ENCODE assay signal across 9 cellular contexts in the genomic region with DNA sequence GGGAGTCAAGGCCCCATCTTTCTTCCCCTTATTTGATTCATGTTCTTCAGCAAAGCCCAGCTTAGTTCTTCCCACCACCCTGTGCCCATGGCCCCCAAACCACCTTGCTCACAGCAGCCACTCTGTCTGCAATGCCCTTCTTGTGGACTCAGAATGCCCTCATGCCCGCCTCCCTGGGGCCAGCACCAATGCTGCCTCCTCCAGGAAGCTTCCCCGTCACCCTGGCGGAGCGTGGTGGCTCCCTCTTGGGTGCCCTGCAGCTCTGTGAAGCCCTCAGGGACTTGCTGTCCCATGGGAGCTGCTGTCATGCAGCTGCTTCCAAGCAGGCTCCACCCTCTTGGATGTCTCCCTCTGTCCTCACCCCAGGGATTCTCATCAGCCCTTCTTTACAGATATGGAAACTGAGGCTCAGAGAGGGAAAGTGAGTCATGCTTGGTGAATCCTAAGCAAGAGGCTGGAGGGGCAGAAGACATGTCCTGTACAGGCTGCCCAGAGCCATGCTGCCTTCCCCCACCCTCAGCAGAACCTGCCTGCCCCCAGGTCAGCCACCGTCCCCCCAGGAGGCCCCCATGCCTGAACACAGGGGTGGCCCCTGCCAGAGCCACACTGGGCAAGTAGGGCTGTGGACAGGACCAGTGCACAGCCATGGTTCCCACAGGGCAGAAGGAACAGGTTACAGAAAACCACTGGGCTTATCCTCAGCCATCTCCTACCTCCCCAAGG. TPM values are rescaled to one million over a fixed set of nuclear protein-coding genes. Genes with fewer than 3 reads are reported as not detected.
A peak's percentile ranks its signal among the peaks of the same experiment; 100 is the strongest.
DNase-seq lines count a peak whose midpoint lies in the region; ATAC-seq, FAIRE-seq and TF ChIP-seq lines count a peak whose summit lies in the region.
"Had no signal": no experiment of that assay in that cellular context is flagged by ENCODE, and none has a peak within 500 bp of the region (broad histone marks: within the 10 kb centered on the region; RNA-seq: fewer than 3 reads in every experiment).

No MANE protein-coding gene starts in this region.

- no peaks in the 10 kb centered on the region for H3K9me3 ChIP-seq in K562 (replicated peaks; ENCODE audit: control insufficient read depth, insufficient read depth, low read depth, low read length)
- peaks cover 0 to 11% (median 1%) of the 10 kb centered on the region in 4 donors for H3K9me3 ChIP-seq in esophagus muscularis mucosa

- no peaks in the 10 kb centered on the region for H3K27me3 ChIP-seq in GM06990 (replicated peaks; ENCODE audit: control insufficient read depth, insufficient read depth, low read length)
- no peaks in the 10 kb centered on the region for H3K27me3 ChIP-seq in K562 (ENCODE audit: control insufficient read depth in 2 of 2, insufficient read depth in 2 of 2, low read length in 2 of 2)
- peaks cover 0 to 26% (median 0%) of the 10 kb centered on the region in 4 donors for H3K27me3 ChIP-seq in esophagus muscularis mucosa

- H3K36me3 ChIP-seq in GM06990 (ENCODE audit: control insufficient read depth, insufficient read depth, low read length) (no peaks in the 10 kb centered on the region), K562 (ENCODE audit: control insufficient read depth, insufficient read depth, low read length) (no peaks in the 10 kb centered on the region), esophagus muscularis mucosa (no peaks in the 10 kb centered on the region)

- peak overlapping the region; percentile 71 for H3K4me2 ChIP-seq in K562 (ENCODE audit: insufficient read depth, low read length)

- BruUV-seq in K562 (replicated peaks; lab: Mats Ljungman, UMichigan) = no TSS peak

- no peaks in the 10 kb centered on the region for H3K79me2 ChIP-seq in K562 (ENCODE audit: control insufficient read depth, insufficient read depth, low read length)

- peak overlapping the region; percentile 67 to 90 for H3K9ac ChIP-seq in K562 (ENCODE audit: insufficient read depth in 1 of 2, low read depth in 2 of 2, low read length in 2 of 2)

- no peak for TF ChIP-seq RAD21 in K562 (CRISPR knock-in tag; conservative IDR thresholded peaks at IDR 0.05 in 1 of 2, IDR thresholded peaks at IDR 0.05 in 1 of 2)

- CTCF ChIA-PET in K562 (lab: Yijun Ruan, JAX; ENCODE audit: low intra/inter-chr PET ratio) = no interaction called here

- H2AFZ ChIP-seq in K562 (ENCODE audit: low read depth, low read length) = peak overlapping the region; percentile 99

- DNase-seq in GM06990 (ENCODE audit: extremely low read depth, insufficient read length) = peak; percentile 80
- DNase-seq in K562 (ENCODE audit: extremely low read depth in 1 of 4, low spot score in 3 of 4) = no peak
- DNase-seq in NCI-H187 treated with DMSO at 0.1 percent for 48 hours (lab: John Stamatoyannopoulos, UW) = no peak
- no peak for DNase-seq in NCI-H2171 treated with DMSO at 0.1 percent for 48 hours (lab: John Stamatoyannopoulos, UW)
- DNase-seq in COR-L47 (lab: John Stamatoyannopoulos, UW) = no peak
- no peak for DNase-seq in esophagus muscularis mucosa (ENCODE audit: extremely low spot score)
- DNase-seq: NCI-H524 treated with DMSO at 0.1 percent for 48 hours had no signal

- no peaks in the 10 kb centered on the region for H4K20me1 ChIP-seq in K562 (replicated peaks; ENCODE audit: control insufficient read depth, insufficient read depth, low read length)

- intact Hi-C loops in K562 (cut with micrococcal nuclease) = no loop called here
- intact Hi-C loops in esophagus muscularis mucosa (cut with DNase I) = no loop called here

- H3K9me1 ChIP-seq in K562 (ENCODE audit: control insufficient read depth, insufficient read depth, low read length) = peaks cover 3% of the 10 kb centered on the region

- ATAC-seq in GM19395 (IDR thresholded peaks at IDR 0.05; ENCODE audit: unreplicated experiment) = peak; percentile 31
- ATAC-seq in HG03175 (IDR thresholded peaks at IDR 0.05; ENCODE audit: unreplicated experiment) = peak; percentile 42
- ATAC-seq in K562 = peak; percentile 62

- FAIRE-seq in K562 (lab: Jason Lieb, UNC) = no peak

- TF ChIP-seq CTCF in GM06990 (IDR thresholded peaks at IDR 0.05; ENCODE audit: insufficient read depth, low read length, poor library complexity, severe bottlenecking) (no peak), K562 (IDR thresholded peaks at IDR 0.05 in 2 of 3, conservative IDR thresholded peaks at IDR 0.05 in 1 of 3; ENCODE audit: insufficient read depth in 2 of 3, low read depth in 1 of 3, low read length in 3 of 3) (no peak), esophagus muscularis mucosa (IDR thresholded peaks at IDR 0.05) (no peak)

- peak overlapping the region; percentile 4 for H3K4me3 ChIP-seq in GM06990 (replicated peaks; ENCODE audit: low read depth, low read length)
- no peak overlapping the region for H3K4me3 ChIP-seq in K562
- no peak overlapping the region for H3K4me3 ChIP-seq in esophagus muscularis mucosa

- TF ChIP-seq EP300 in K562 (IDR thresholded peaks at IDR 0.05; ENCODE audit: low read length) = no peak
- no peak for TF ChIP-seq EP300 in esophagus muscularis mucosa (IDR thresholded peaks at IDR 0.05)

- in situ Hi-C loops in K562 (cut with MboI) = no loop called here

- peaks cover 21 to 37% of the 10 kb centered on the region in 2 experiments for H3K4me1 ChIP-seq in K562 (replicated peaks in 1 of 2; ENCODE audit: control insufficient read depth in 2 of 2, insufficient read depth in 2 of 2, low read length in 2 of 2)
- no peaks in the 10 kb centered on the region for H3K4me1 ChIP-seq in esophagus muscularis mucosa

- TF ChIP-seq POLR2A in K562 (conservative IDR thresholded peaks at IDR 0.05) (no peak), esophagus muscularis mucosa (IDR thresholded peaks at IDR 0.05; ENCODE audit: low read depth) (no peak)

- WGBS in K562 (ENCODE audit: insufficient coverage, low coverage, missing lambda C conversion rate) = 73% methylated on average over 2 of the region's 5 CpGs
- WGBS in esophagus muscularis mucosa = 93% methylated on average over 4 of the region's 5 CpGs

- peak overlapping the region; percentile 82 for H3K27ac ChIP-seq in K562 (ENCODE audit: extremely low read depth, low read depth, low read length)
- H3K27ac ChIP-seq in esophagus muscularis mucosa (replicated peaks in 1 of 4) = no peak overlapping the region

- POLR2A ChIA-PET in K562 (lab: Yijun Ruan, JAX) = interaction anchor here (0.7 kb wide), 1 partner anchor 436 kb away, joined by 3 read pairs; no protein-coding TSS in a partner anchor

RNA-seq across cellular contexts. Expression of a gene that starts 11.8 kb away (rescaled TPM):
- 0.16 TPM in 1 of 2 replicates, not detected in the other for total RNA-seq in K562 (2011; cell fraction: chromatin; rRNA removed; ENCODE audit: low replicate concordance)
- total RNA-seq in K562 (2011; cell fraction: nucleolus; rRNA removed) = 0.33 TPM in 1 of 2 replicates, not detected in the other
- not detected in 2 replicates for total RNA-seq in K562 (2011; cell fraction: nucleoplasm; rRNA removed)
- total RNA-seq in K562 (2014; rRNA removed) (not detected in 2 replicates), K562 (2014; rRNA removed; fragmentation: Illumina TruSeq; extraction: Trizol) (not detected in 2 replicates), K562 (2015; rRNA removed; fragmentation: Illumina TruSeq; extraction: Trizol) (not detected in 2 replicates), K562 (2021) (0.18 and 0.42 TPM in 2 replicates), esophagus muscularis mucosa (1 to 10 TPM; 1.1 to 5.5 (median 1.7) TPM)
- polyA plus RNA-seq in K562 (2011; rRNA removed) (0.04 TPM in 1 of 2 replicates, not detected in the other), K562 (2014; fragmentation: Illumina TruSeq; extraction: Trizol) (not detected in 2 replicates), K562 (2014; fragmentation: Nextera tagmentation; extraction: Ambion mirVana) (not detected), K562 (2014; rRNA removed) (not detected in 2 replicates)
- 0.06 and 0.07 TPM in 2 replicates for polyA plus RNA-seq in K562 (2011; cell fraction: cytosol; rRNA removed)
- 0.14 and 0.64 TPM in 2 replicates for polyA plus RNA-seq in K562 (2011; cell fraction: nucleus; rRNA removed)
- 0.08 TPM in 1 of 2 replicates, not detected in the other for polyA plus RNA-seq in K562 (2012)
- not detected in 2 replicates for polyA minus RNA-seq in K562 (2011; rRNA and poly(A)+ RNA removed)
- 0.76 and 1.8 TPM in 2 replicates for polyA minus RNA-seq in K562 (2011; cell fraction: cytosol; rRNA and poly(A)+ RNA removed)
- 0.40 and 0.89 TPM in 2 replicates for polyA minus RNA-seq in K562 (2011; cell fraction: nucleus; rRNA and poly(A)+ RNA removed)

RNA-seq across cellular contexts. Expression of a gene that starts 18.8 kb away (rescaled TPM):
- total RNA-seq in K562 (2011; cell fraction: chromatin; rRNA removed; ENCODE audit: low replicate concordance) = not detected in 2 replicates
- not detected in 2 replicates for total RNA-seq in K562 (2011; cell fraction: nucleolus; rRNA removed)
- total RNA-seq in K562 (2011; cell fraction: nucleoplasm; rRNA removed) = not detected in 2 replicates
- total RNA-seq in K562 (2014; rRNA removed) (not detected in 2 replicates), K562 (2014; rRNA removed; fragmentation: Illumina TruSeq; extraction: Trizol) (not detected in 2 replicates), K562 (2015; rRNA removed; fragmentation: Illumina TruSeq; extraction: Trizol) (not detected in 2 replicates), K562 (2021) (not detected in 2 replicates), esophagus muscularis mucosa (not detected)
- polyA plus RNA-seq in K562 (2011; rRNA removed) (not detected in 2 replicates), K562 (2014; fragmentation: Illumina TruSeq; extraction: Trizol) (not detected in 2 replicates), K562 (2014; fragmentation: Nextera tagmentation; extraction: Ambion mirVana) (not detected), K562 (2014; rRNA removed) (not detected in 2 replicates)
- not detected in 2 replicates for polyA plus RNA-seq in K562 (2011; cell fraction: cytosol; rRNA removed)
- not detected in 2 replicates for polyA plus RNA-seq in K562 (2011; cell fraction: nucleus; rRNA removed)
- polyA plus RNA-seq in K562 (2012) = not detected in 2 replicates
- not detected in 2 replicates for polyA minus RNA-seq in K562 (2011; rRNA and poly(A)+ RNA removed)
- polyA minus RNA-seq in K562 (2011; cell fraction: cytosol; rRNA and poly(A)+ RNA removed) = not detected in 2 replicates
- polyA minus RNA-seq in K562 (2011; cell fraction: nucleus; rRNA and poly(A)+ RNA removed) = not detected in 2 replicates

RNA-seq across cellular contexts. Expression of a gene that starts 40.7 kb away (rescaled TPM):
- total RNA-seq in K562 (2011; cell fraction: chromatin; rRNA removed; ENCODE audit: low replicate concordance) = 0.07 and 0.11 TPM in 2 replicates
- 0.13 and 0.17 TPM in 2 replicates for total RNA-seq in K562 (2011; cell fraction: nucleolus; rRNA removed)
- not detected in 2 replicates for total RNA-seq in K562 (2011; cell fraction: nucleoplasm; rRNA removed)
- total RNA-seq in K562 (2014; rRNA removed) (not detected in 2 replicates), K562 (2014; rRNA removed; fragmentation: Illumina TruSeq; extraction: Trizol) (not detected in 2 replicates), K562 (2015; rRNA removed; fragmentation: Illumina TruSeq; extraction: Trizol) (not detected in 2 replicates), K562 (2021) (not detected in 2 replicates), esophagus muscularis mucosa (1 to 10 TPM; 2.1 to 6.0 (median 4.0) TPM)
- polyA plus RNA-seq in K562 (2011; rRNA removed) (not detected in 2 replicates), K562 (2014; fragmentation: Illumina TruSeq; extraction: Trizol) (not detected in 2 replicates), K562 (2014; fragmentation: Nextera tagmentation; extraction: Ambion mirVana) (not detected), K562 (2014; rRNA removed) (not detected in 2 replicates)
- polyA plus RNA-seq in K562 (2011; cell fraction: cytosol; rRNA removed) = 0.04 TPM in 1 of 2 replicates, not detected in the other
- polyA plus RNA-seq in K562 (2011; cell fraction: nucleus; rRNA removed) = 0.14 and 0.27 TPM in 2 replicates
- polyA plus RNA-seq in K562 (2012) = 0.03 TPM in 1 of 2 replicates, not detected in the other
- not detected in 2 replicates for polyA minus RNA-seq in K562 (2011; rRNA and poly(A)+ RNA removed)
- polyA minus RNA-seq in K562 (2011; cell fraction: cytosol; rRNA and poly(A)+ RNA removed) = not detected in 2 replicates
- polyA minus RNA-seq in K562 (2011; cell fraction: nucleus; rRNA and poly(A)+ RNA removed) = not detected in 2 replicates

RNA-seq across cellular contexts. Expression of a gene that starts 51.5 kb away (rescaled TPM):
- total RNA-seq in K562 (2011; cell fraction: chromatin; rRNA removed; ENCODE audit: low replicate concordance) = 162 and 181 TPM in 2 replicates
- 102 and 117 TPM in 2 replicates for total RNA-seq in K562 (2011; cell fraction: nucleolus; rRNA removed)
- 122 and 139 TPM in 2 replicates for total RNA-seq in K562 (2011; cell fraction: nucleoplasm; rRNA removed)
- total RNA-seq in K562 (2014; rRNA removed) (147 and 306 TPM in 2 replicates), K562 (2014; rRNA removed; fragmentation: Illumina TruSeq; extraction: Trizol) (173 and 193 TPM in 2 replicates), K562 (2015; rRNA removed; fragmentation: Illumina TruSeq; extraction: Trizol) (170 and 173 TPM in 2 replicates), K562 (2021) (192 and 196 TPM in 2 replicates), esophagus muscularis mucosa (100 to 1,000 TPM in 1 of 4 donors, 10 to 100 TPM in 3; 85.0 to 110 (median 92.2) TPM)
- polyA plus RNA-seq in K562 (2011; rRNA removed) (95.3 and 108 TPM in 2 replicates), K562 (2014; fragmentation: Illumina TruSeq; extraction: Trizol) (136 and 145 TPM in 2 replicates), K562 (2014; fragmentation: Nextera tagmentation; extraction: Ambion mirVana) (100 to 1,000 TPM in 1 of 2 experiments, 10 to 100 TPM in 1; 90.9 to 140 TPM), K562 (2014; rRNA removed) (103 and 122 TPM in 2 replicates)
- polyA plus RNA-seq in K562 (2011; cell fraction: cytosol; rRNA removed) = 41.7 and 76.2 TPM in 2 replicates
- 118 and 127 TPM in 2 replicates for polyA plus RNA-seq in K562 (2011; cell fraction: nucleus; rRNA removed)
- 80.3 and 106 TPM in 2 replicates for polyA plus RNA-seq in K562 (2012)
- polyA minus RNA-seq in K562 (2011; rRNA and poly(A)+ RNA removed) = 143 and 146 TPM in 2 replicates
- polyA minus RNA-seq in K562 (2011; cell fraction: cytosol; rRNA and poly(A)+ RNA removed) = 72.4 and 78.6 TPM in 2 replicates
- polyA minus RNA-seq in K562 (2011; cell fraction: nucleus; rRNA and poly(A)+ RNA removed) = 76.7 and 83.3 TPM in 2 replicates
